21 cellular contexts compared by ENCODE assay signal in the genomic region with DNA sequence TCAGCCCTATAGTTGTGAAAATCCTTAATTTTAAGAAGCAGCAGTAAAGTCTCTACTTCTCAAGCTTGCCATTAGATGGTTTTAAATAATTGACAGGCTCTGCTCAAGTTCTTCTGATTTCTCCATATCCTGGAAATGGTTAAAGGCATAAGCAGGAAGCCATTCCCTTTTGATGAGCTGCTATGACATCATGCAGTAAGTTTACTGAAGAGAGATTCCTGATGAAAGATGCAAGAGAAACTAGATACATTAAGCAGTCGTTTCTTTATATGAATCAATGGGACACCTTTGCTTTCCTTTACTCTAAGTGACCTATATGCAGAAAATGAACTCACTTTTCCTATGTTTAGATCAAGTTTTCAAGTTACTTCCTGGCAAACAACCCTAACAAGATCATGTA. TPM values are rescaled to one million over a fixed set of nuclear protein-coding genes. Genes with fewer than 3 reads are reported as not detected.
A peak's percentile ranks its signal among the peaks of the same experiment; 100 is the strongest.
DNase-seq lines count a peak whose midpoint lies in the region; ATAC-seq and TF ChIP-seq lines count a peak whose summit lies in the region.
"Had no signal": no experiment of that assay in that cellular context is flagged by ENCODE, and none has a peak within 500 bp of the region (broad histone marks: within the 10 kb centered on the region; RNA-seq: fewer than 3 reads in every experiment).

No MANE protein-coding gene starts in this region.

- TF ChIP-seq EP300 in upper lobe of left lung (IDR thresholded peaks at IDR 0.05) = no peak

- WGBS in upper lobe of left lung, 2 donors = 0 to 18% methylated on average over 1 of the region's 1 CpG

- H3K4me2 ChIP-seq in osteoblast (ENCODE audit: insufficient read depth, low read length) = no peak overlapping the region
- H3K4me2 ChIP-seq: hepatocyte had no signal

- peaks cover 69% of the 10 kb centered on the region for H3K79me2 ChIP-seq in osteoblast (ENCODE audit: insufficient read depth, low read length)
- H3K79me2 ChIP-seq: hepatocyte had no signal

- H3K36me3 ChIP-seq in osteoblast (ENCODE audit: insufficient read depth, low read length) (no peaks in the 10 kb centered on the region), upper lobe of left lung (no peaks in the 10 kb centered on the region)
- H3K36me3 ChIP-seq: gastroesophageal sphincter, sigmoid colon, thoracic aorta, uterus had no signal

- H3K4me1 ChIP-seq in osteoblast (ENCODE audit: insufficient read depth, low read length) (peaks cover 11% of the 10 kb centered on the region), upper lobe of left lung (no peaks in the 10 kb centered on the region)
- H3K4me1 ChIP-seq: gastroesophageal sphincter, sigmoid colon, uterus had no signal

- H3K27ac ChIP-seq in osteoblast (ENCODE audit: low read depth, low read length) (no peak overlapping the region), upper lobe of left lung (no peak overlapping the region)
- H3K27ac ChIP-seq: gastroesophageal sphincter, hepatocyte, sigmoid colon, thoracic aorta, uterus had no signal

- H2AFZ ChIP-seq in osteoblast (ENCODE audit: low read length) = no peak overlapping the region
- H2AFZ ChIP-seq: hepatocyte had no signal

- DNase-seq in HCEC 1CT (peak; percentile 78), RPMI7951 (ENCODE audit: low read depth) (peak; percentile 11), epithelial cell of esophagus (ENCODE audit: low read depth) (peak; percentile 58), osteoblast (ENCODE audit: insufficient read length, low spot score, missing footprints) (peak; percentile 65), upper lobe of left lung (no peak), NCI-H187 treated with DMSO at 0.1 percent for 48 hours (lab: John Stamatoyannopoulos, UW) (no peak)
- DNase-seq: activated CD8-positive, alpha-beta T cell treated with anti-CD3 and anti-CD28 coated beads for 36 hours; activated effector memory CD4-positive, alpha-beta T cell treated with Interleukin-2 at 50 U/mL for 16 hours; Calu3; mesendoderm; NCI-H1105 treated with DMSO at 0.1 percent for 48 hours; NCI-H2029; sigmoid colon; stimulated activated naive CD8-positive, alpha-beta T cell treated with anti-CD3 and anti-CD28 coated beads, Interleukin-15, Interleukin-2, amounts not matched to agents 100 U/mL and 50 U/mL, for 24 hours; T-helper 2 cell; uterus had no signal

- H3K9me3 ChIP-seq in osteoblast (ENCODE audit: low read depth, low read length) (no peaks in the 10 kb centered on the region), upper lobe of left lung (no peaks in the 10 kb centered on the region)
- H3K9me3 ChIP-seq: gastroesophageal sphincter, sigmoid colon, thoracic aorta, uterus had no signal

- H4K20me1 ChIP-seq in osteoblast (ENCODE audit: insufficient read depth, low read length) = peaks cover 7% of the 10 kb centered on the region

- H3K27me3 ChIP-seq in osteoblast (ENCODE audit: insufficient read depth, low read length) = no peaks in the 10 kb centered on the region
- no peaks in the 10 kb centered on the region for H3K27me3 ChIP-seq in upper lobe of left lung
- H3K27me3 ChIP-seq: sigmoid colon, uterus had no signal

- TF ChIP-seq POLR2A in upper lobe of left lung (IDR thresholded peaks at IDR 0.05) = no peak

- TF ChIP-seq CTCF in epithelial cell of esophagus (IDR thresholded peaks at IDR 0.05; ENCODE audit: insufficient read depth, low read depth, low read length, missing control alignments) (no peak), osteoblast (IDR thresholded peaks at IDR 0.05; ENCODE audit: extremely low read depth, low read depth, low read length) (no peak), upper lobe of left lung (IDR thresholded peaks at IDR 0.05) (no peak)

- no peak for ATAC-seq in upper lobe of left lung (ENCODE audit: low FRiP score in 2 of 2)
- no peak for ATAC-seq in HG02610 (IDR thresholded peaks at IDR 0.05; ENCODE audit: unreplicated experiment)
- ATAC-seq: activated CD8-positive, alpha-beta T cell treated with anti-CD3 and anti-CD28 coated beads for 36 hours; gastroesophageal sphincter; K562; stimulated activated naive CD8-positive, alpha-beta T cell treated with anti-CD3 and anti-CD28 coated beads, Interleukin-15, Interleukin-2, amounts not matched to agents 100 U/mL and 50 U/mL, for 24 hours had no signal

- H3K4me3 ChIP-seq in epithelial cell of esophagus (ENCODE audit: low read length) = no peak overlapping the region
- no peak overlapping the region for H3K4me3 ChIP-seq in osteoblast (ENCODE audit: insufficient read depth, low read length)
- no peak overlapping the region for H3K4me3 ChIP-seq in upper lobe of left lung
- H3K4me3 ChIP-seq: gastroesophageal sphincter, hepatocyte, K562, sigmoid colon, thoracic aorta, uterus had no signal

RNA-seq across cellular contexts. Expression of a gene that starts 9.7 kb away (rescaled TPM):
- 63.6 and 66.4 TPM in 2 replicates for total RNA-seq in RPMI7951 (2014; rRNA removed; shearing (Covaris generic))
- total RNA-seq in osteoblast = 32.6 and 41.8 TPM in 2 replicates
- 1 to 10 TPM in 1 of 6 donors, under 1 TPM in 2, not detected in 3; 0.34 to 6.8 (median 0.57) TPM for total RNA-seq in upper lobe of left lung
- total RNA-seq: activated CD8-positive, alpha-beta T cell treated with anti-CD3 and anti-CD28 coated beads for 36 hours; thoracic aorta had no signal

Comparison
In these comparisons a context has a peak if more than half of its experiments do, and no peak if none do; other contexts are left out.
1. DNase-seq: peak in HCEC 1CT (single experiment), RPMI7951 (single experiment), epithelial cell of esophagus (single experiment) and osteoblast (single experiment); none in upper lobe of left lung (0 of 2) and NCI-H187 treated with DMSO at 0.1 percent for 48 hours (single experiment).